ENCODE assay signal across 1 cellular context in genomic region chr10:22550732-22551131, GRCh38.
TF ChIP-seq lines count a peak whose summit lies in the region.

No MANE protein-coding gene starts in this region.

TF ChIP-seq in WTC11, 78 proteins besides CTCF, POLR2A, EP300 and RAD21:
- no peak for TF ChIP-seq ARID4B (CRISPR knock-in tag; IDR thresholded peaks at IDR 0.05; ENCODE audit: borderline replicate concordance)
- no peak for TF ChIP-seq IRF2 (CRISPR knock-in tag; IDR thresholded peaks at IDR 0.05; ENCODE audit: borderline replicate concordance, low read depth)
- no peak for TF ChIP-seq CREM (CRISPR knock-in tag; IDR thresholded peaks at IDR 0.05)
- TF ChIP-seq CREB1 (CRISPR knock-in tag; IDR thresholded peaks at IDR 0.05): no peak
